Comparison of ENCODE assay signal across 36 cellular contexts in the genomic region with DNA sequence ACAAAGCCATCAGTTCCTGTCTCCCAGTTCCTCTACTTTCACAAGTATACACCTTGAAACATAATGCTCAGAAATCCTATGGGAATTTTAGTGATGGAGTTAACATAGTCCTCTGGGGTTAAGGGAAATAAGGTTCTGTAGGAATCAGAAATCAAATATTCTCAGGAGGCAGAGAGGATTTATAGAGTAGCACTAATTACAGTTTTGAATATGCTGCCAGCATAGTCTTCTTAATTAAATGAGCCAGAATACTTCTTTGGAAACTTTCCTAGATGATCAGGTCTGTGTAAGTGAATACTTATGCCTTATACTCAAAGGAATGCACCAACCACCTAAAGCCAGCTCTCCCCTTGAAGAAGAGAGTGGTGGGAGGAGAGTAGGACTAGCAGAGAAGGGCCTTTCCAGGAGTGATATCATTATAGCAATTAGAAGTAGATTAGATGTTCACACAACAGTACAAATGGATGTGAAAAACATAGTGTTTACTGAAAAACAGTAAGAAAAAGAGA. TPM values are rescaled to one million over a fixed set of nuclear protein-coding genes. Genes with fewer than 3 reads are reported as not detected.
"Had no signal": no experiment of that assay in that cellular context is flagged by ENCODE, and none has a peak within 500 bp of the region (broad histone marks: within the 10 kb centered on the region; RNA-seq: fewer than 3 reads in every experiment).

No MANE protein-coding gene starts in this region.

- H3K27ac ChIP-seq: adrenal gland, body of pancreas, brain microvascular endothelial cell, breast epithelium, VCaP had no signal

- DNase-seq: activated B cell treated with CpG ODN at 0.5 μM for 24 hours; activated CD4-positive, alpha-beta memory T cell treated with anti-CD3 and anti-CD28 coated beads for 36 hours; activated CD4-positive, alpha-beta T cell treated with anti-CD3 and anti-CD28 coated beads for 4 hours; activated CD4-positive, alpha-beta T cell treated with anti-CD3 and anti-CD28 coated beads, Interleukin-2, amount 10 ng/mL, durations not matched to agents 24 days and 14 days; activated CD4-positive, alpha-beta T cell treated with anti-CD3 and anti-CD28 coated beads, Interleukin-2, amount 50 U/mL, for 1 hour; activated CD4-positive, alpha-beta T cell treated with anti-CD3 and anti-CD28 coated beads, Interleukin-2, amount 50 U/mL, for 4 hours; activated CD4-positive, CD25-positive, alpha-beta regulatory T cell treated with anti-CD3 and anti-CD28 coated beads, Interleukin-2, amount 50 U/mL, for 72 hours; activated CD8-positive, alpha-beta memory T cell treated with anti-CD3 and anti-CD28 coated beads, Interleukin-2, amount 50 U/mL, for 4 hours; activated CD8-positive, alpha-beta T cell treated with anti-CD3 and anti-CD28 coated beads for 36 hours; activated effector memory CD4-positive, alpha-beta T cell treated with anti-CD3 and anti-CD28 coated beads, Interleukin-2, amount 50 U/mL, for 16 hours; activated gamma-delta T cell treated with Interleukin-2 at 50 U/mL for 16 hours; activated naive CD4-positive, alpha-beta T cell; activated naive CD4-positive, alpha-beta T cell treated with anti-CD3 and anti-CD28 coated beads for 36 hours; activated naive CD4-positive, alpha-beta T cell treated with anti-CD3 and anti-CD28 coated beads, Interleukin-2, amount 50 U/mL, for 16 hours; activated naive CD8-positive, alpha-beta T cell treated with anti-CD3 and anti-CD28 coated beads for 36 hours; activated T-cell treated with anti-CD3 and anti-CD28 coated beads for 4 hours; activated T-cell treated with anti-CD3 and anti-CD28 coated beads, Interleukin-2, amount 50 U/mL, for 1 hour; activated T-cell treated with anti-CD3 and anti-CD28 coated beads, Interleukin-2, amount 50 U/mL, for 4 hours; activated T-cell treated with anti-CD3 and anti-CD28 coated beads, Interleukin-2, amount 50 U/mL, for 72 hours; adrenal gland; amniotic stem cell; aorta; body of pancreas; brain microvascular endothelial cell; central memory CD4-positive, alpha-beta T cell; T-cell; T-helper 2 cell; T-helper 9 cell had no signal

- H3K4me3 ChIP-seq: adrenal gland, body of pancreas, breast epithelium had no signal

- ATAC-seq: activated CD8-positive, alpha-beta T cell treated with anti-CD3 and anti-CD28 coated beads for 36 hours; activated naive CD4-positive, alpha-beta T cell treated with anti-CD3 and anti-CD28 coated beads, Interleukin-2, amount 50 U/mL, for 72 hours; activated T-cell treated with anti-CD3 and anti-CD28 coated beads, Interleukin-2, amount 50 U/mL, for 4 hours; activated T-cell treated with anti-CD3 and anti-CD28 coated beads, Interleukin-2, amount 50 U/mL, for 72 hours; activated T-helper 17 cell treated with anti-CD3 and anti-CD28 coated beads, Interleukin-2, amount 50 U/mL, for 72 hours; body of pancreas; T-cell had no signal

- H3K27me3 ChIP-seq: adrenal gland, body of pancreas, brain microvascular endothelial cell, breast epithelium had no signal

- H3K9me3 Mint-ChIP-seq: activated B cell treated with CpG ODN at 0.5 μM for 24 hours; activated CD4-positive, alpha-beta T cell treated with anti-CD3 and anti-CD28 coated beads, Interleukin-2, amount 10 ng/mL, durations not matched to agents 24 days and 14 days; activated CD8-positive, alpha-beta T cell treated with anti-CD3 and anti-CD28 coated beads for 36 hours; activated naive CD4-positive, alpha-beta T cell treated with anti-CD3 and anti-CD28 coated beads for 36 hours; activated T-cell treated with anti-CD3 and anti-CD28 coated beads, Interleukin-2, amount 50 U/mL, for 4 hours; activated T-helper 1 cell treated with anti-CD3 and anti-CD28 coated beads, Interleukin-12 subunit alpha, Interleukin-12 subunit beta, Interleukin-2, Interleukin-4 antibody, amounts not matched to agents 30 ng/mL and 10 ng/mL and 1 ng/mL, durations not matched to agents 14 hours and 24 hours and 36 hours; T-helper 1 cell treated with Interleukin-12 subunit alpha and Interleukin-12 subunit beta and Interleukin-4 antibody, amounts not matched to agents 30 μg/mL and 1 μg/mL, for 36 hours; T-helper 2 cell treated with Interferon-gamma antibody and Interleukin-4, amounts not matched to agents 5 μg/mL and 100 μg/mL, for 36 hours had no signal

- FAIRE-seq: TTC549 had no signal

- H3K36me3 ChIP-seq: adrenal gland, brain microvascular endothelial cell, breast epithelium had no signal

- H3K4me1 ChIP-seq: adrenal gland, body of pancreas, breast epithelium had no signal

- H3K9me3 ChIP-seq: adrenal gland, body of pancreas, breast epithelium had no signal

- H3K27ac Mint-ChIP-seq: activated B cell treated with CpG ODN at 0.5 μM for 24 hours; activated CD4-positive, alpha-beta memory T cell treated with anti-CD3 and anti-CD28 coated beads for 36 hours; activated CD4-positive, alpha-beta T cell treated with anti-CD3 and anti-CD28 coated beads, Interleukin-2, amount 10 ng/mL, durations not matched to agents 24 days and 14 days; activated CD8-positive, alpha-beta T cell treated with anti-CD3 and anti-CD28 coated beads for 36 hours; activated naive CD4-positive, alpha-beta T cell treated with anti-CD3 and anti-CD28 coated beads for 36 hours; activated naive CD4-positive, alpha-beta T cell treated with anti-CD3 and anti-CD28 coated beads, Interleukin-2, amount 50 U/mL, for 72 hours; activated naive CD8-positive, alpha-beta T cell treated with anti-CD3 and anti-CD28 coated beads for 36 hours; activated T-cell treated with anti-CD3 and anti-CD28 coated beads, Interleukin-2, amount 50 U/mL, for 72 hours; activated T-helper 1 cell treated with anti-CD3 and anti-CD28 coated beads, Interleukin-12 subunit alpha, Interleukin-12 subunit beta, Interleukin-2, Interleukin-4 antibody, amounts not matched to agents 30 ng/mL and 10 ng/mL and 1 ng/mL, durations not matched to agents 14 hours and 24 hours and 36 hours; activated T-helper 17 cell treated with anti-CD3 and anti-CD28 coated beads, Interleukin-2, amount 50 U/mL, for 72 hours; T-cell; T-helper 1 cell treated with Interleukin-12 subunit alpha and Interleukin-12 subunit beta and Interleukin-4 antibody, amounts not matched to agents 30 μg/mL and 1 μg/mL, for 36 hours; T-helper 2 cell treated with Interferon-gamma antibody and Interleukin-4, amounts not matched to agents 5 μg/mL and 100 μg/mL, for 36 hours had no signal

- H3K4me3 Mint-ChIP-seq: activated B cell treated with CpG ODN at 0.5 μM for 24 hours; activated CD4-positive, alpha-beta memory T cell treated with anti-CD3 and anti-CD28 coated beads for 36 hours; activated CD4-positive, alpha-beta T cell treated with anti-CD3 and anti-CD28 coated beads, Interleukin-2, amount 10 ng/mL, durations not matched to agents 24 days and 14 days; activated CD8-positive, alpha-beta T cell treated with anti-CD3 and anti-CD28 coated beads for 36 hours; activated naive CD4-positive, alpha-beta T cell treated with anti-CD3 and anti-CD28 coated beads for 36 hours; activated naive CD8-positive, alpha-beta T cell treated with anti-CD3 and anti-CD28 coated beads for 36 hours; activated T-cell treated with anti-CD3 and anti-CD28 coated beads, Interleukin-2, amount 50 U/mL, for 4 hours; activated T-cell treated with anti-CD3 and anti-CD28 coated beads, Interleukin-2, amount 50 U/mL, for 72 hours; activated T-helper 1 cell treated with anti-CD3 and anti-CD28 coated beads, Interleukin-12 subunit alpha, Interleukin-12 subunit beta, Interleukin-2, Interleukin-4 antibody, amounts not matched to agents 30 ng/mL and 10 ng/mL and 1 ng/mL, durations not matched to agents 14 hours and 24 hours and 36 hours; activated T-helper 17 cell treated with anti-CD3 and anti-CD28 coated beads, Interleukin-2, amount 50 U/mL, for 72 hours; T-cell; T-helper 1 cell treated with Interleukin-12 subunit alpha and Interleukin-12 subunit beta and Interleukin-4 antibody, amounts not matched to agents 30 μg/mL and 1 μg/mL, for 36 hours; T-helper 2 cell treated with Interferon-gamma antibody and Interleukin-4, amounts not matched to agents 5 μg/mL and 100 μg/mL, for 36 hours had no signal

- H3K4me1 Mint-ChIP-seq: activated B cell treated with CpG ODN at 0.5 μM for 24 hours; activated CD4-positive, alpha-beta T cell treated with anti-CD3 and anti-CD28 coated beads, Interleukin-2, amount 10 ng/mL, durations not matched to agents 24 days and 14 days; activated naive CD8-positive, alpha-beta T cell treated with anti-CD3 and anti-CD28 coated beads for 36 hours; activated T-helper 17 cell treated with anti-CD3 and anti-CD28 coated beads, Interleukin-2, amount 50 U/mL, for 72 hours; T-cell had no signal

- H3K27me3 Mint-ChIP-seq: activated CD4-positive, alpha-beta T cell treated with anti-CD3 and anti-CD28 coated beads, Interleukin-2, amount 10 ng/mL, durations not matched to agents 24 days and 14 days had no signal

- H3K36me3 Mint-ChIP-seq: activated CD4-positive, alpha-beta memory T cell treated with anti-CD3 and anti-CD28 coated beads for 36 hours; activated naive CD4-positive, alpha-beta T cell treated with anti-CD3 and anti-CD28 coated beads, Interleukin-2, amount 50 U/mL, for 72 hours; activated naive CD8-positive, alpha-beta T cell treated with anti-CD3 and anti-CD28 coated beads for 36 hours; T-cell had no signal

RNA-seq across cellular contexts. Expression of gene DIRAS3, which starts 31.4 kb away (rescaled TPM):
- total RNA-seq: activated B cell treated with CpG ODN at 0.5 μM for 24 hours; activated CD4-positive, alpha-beta memory T cell treated with anti-CD3 and anti-CD28 coated beads for 36 hours; activated CD4-positive, alpha-beta T cell treated with anti-CD3 and anti-CD28 coated beads, Interleukin-2, amount 10 ng/mL, durations not matched to agents 24 days and 14 days; activated naive CD4-positive, alpha-beta T cell treated with anti-CD3 and anti-CD28 coated beads for 36 hours; activated naive CD4-positive, alpha-beta T cell treated with anti-CD3 and anti-CD28 coated beads, Interleukin-2, amount 50 U/mL, for 72 hours; activated T-cell treated with anti-CD3 and anti-CD28 coated beads, Interleukin-2, amount 50 U/mL, for 4 hours; activated T-helper 1 cell treated with anti-CD3 and anti-CD28 coated beads, Interleukin-12 subunit alpha, Interleukin-12 subunit beta, Interleukin-2, Interleukin-4 antibody, amounts not matched to agents 30 ng/mL and 10 ng/mL and 1 ng/mL, durations not matched to agents 14 hours and 24 hours and 36 hours; activated T-helper 17 cell treated with anti-CD3 and anti-CD28 coated beads, Interleukin-2, amount 50 U/mL, for 72 hours; T-cell had no signal
